In genomic region chrX:148874621-148875020, GRCh38 we compare ENCODE assay signal across 21 cellular contexts.
"Had no signal": no experiment of that assay in that cellular context is flagged by ENCODE, and none has a peak within 500 bp of the region (broad histone marks: within the 10 kb centered on the region; RNA-seq: fewer than 3 reads in every experiment).

No MANE protein-coding gene starts in this region.

- ATAC-seq: activated naive CD4-positive, alpha-beta T cell treated with anti-CD3 and anti-CD28 coated beads, Interleukin-2, amount 50 U/mL, for 72 hours; heart left ventricle; left lobe of liver; natural killer cell treated with Interleukin-12 subunit alpha and Interleukin-12 subunit beta and Interleukin-15 and Interleukin-18, amount 100 ng/mL, for 72 hours; right cardiac atrium; stimulated activated naive B cell treated with anti-CD40 and anti-IgM and Interleukin-4, amounts not matched to agents 10 μg/mL and 1 μg/mL and 100 μg/mL, for 72 hours; WTC11 had no signal

- DNase-seq: activated CD4-positive, alpha-beta T cell treated with anti-CD3 and anti-CD28 coated beads for 48 hours; activated CD8-positive, alpha-beta memory T cell treated with anti-CD3 and anti-CD28 coated beads for 24 hours; activated effector memory CD4-positive, alpha-beta T cell treated with Interleukin-2 at 50 U/mL for 16 hours; activated T-cell treated with anti-CD3 and anti-CD28 coated beads for 4 hours; amygdala; dermis blood vessel endothelial cell; endodermal cell; erythroblast; heart left ventricle; islet precursor cell; nucleus accumbens; right cardiac atrium; spleen; stimulated activated CD4-positive, alpha-beta T cell treated with anti-CD3 and anti-CD28 coated beads, Interleukin-1b, Interleukin-23, amount 100 ng/mL, for 48 hours; stimulated activated naive B cell treated with anti-CD40 and anti-IgM and Interleukin-4, amounts not matched to agents 10 μg/mL and 1 μg/mL and 100 μg/mL, for 72 hours had no signal

- H3K4me3 ChIP-seq: breast epithelium, heart left ventricle, spleen, suprapubic skin had no signal
